Comparison of ENCODE assay signal across 8 cellular contexts in genomic region chr2:36967236-36967876, GRCh38. TPM values are rescaled to one million over a fixed set of nuclear protein-coding genes. Genes with fewer than 3 reads are reported as not detected.
DNase-seq lines count a peak whose midpoint lies in the region; ATAC-seq and TF ChIP-seq lines count a peak whose summit lies in the region.

No MANE protein-coding gene starts in this region.

- H4K20me1 ChIP-seq in DND-41 (ENCODE audit: insufficient read depth, low read length) (no peaks in the 10 kb centered on the region), MM.1S (ENCODE audit: insufficient read depth, low read length) (no peaks in the 10 kb centered on the region)

- H2AFZ ChIP-seq in DND-41 (ENCODE audit: low read depth, low read length) (peak overlapping the region; percentile 100), MM.1S (ENCODE audit: low read length) (peak overlapping the region; percentile 99)

- H3K4me1 ChIP-seq in DND-41 (ENCODE audit: insufficient read depth, low read length), result peaks cover 32% of the 10 kb centered on the region
- H3K4me1 ChIP-seq in MM.1S (ENCODE audit: low read length), result peaks cover 17% of the 10 kb centered on the region
- peaks cover 15 to 27% of the 10 kb centered on the region in 2 donors for H3K4me1 ChIP-seq in mucosa of rectum (ENCODE audit: control insufficient read depth in 2 of 2, insufficient read depth in 2 of 2, low read length in 2 of 2)

- peak overlapping the region; percentile 81 for H3K27ac ChIP-seq in DND-41 (ENCODE audit: low read length)
- H3K27ac ChIP-seq in MM.1S (ENCODE audit: low read length), result peak overlapping the region; percentile 79
- peak overlapping the region; percentile 97 to 98 for H3K27ac ChIP-seq in mucosa of rectum (ENCODE audit: low read depth in 2 of 2, low read length in 2 of 2)

- H3K79me2 ChIP-seq in DND-41 (ENCODE audit: insufficient read depth, low read length) (peaks cover 37% of the 10 kb centered on the region), MM.1S (ENCODE audit: low read length) (peaks cover 36% of the 10 kb centered on the region)

- H3K9me3 ChIP-seq in DND-41 (ENCODE audit: insufficient read depth, low read length, severe bottlenecking) (no peaks in the 10 kb centered on the region), MM.1S (replicated peaks; ENCODE audit: insufficient read depth, low read length) (no peaks in the 10 kb centered on the region), mucosa of rectum (ENCODE audit: control insufficient read depth in 2 of 2, low read length in 2 of 2) (no peaks in the 10 kb centered on the region)

- TF ChIP-seq CTCF in DND-41 (IDR thresholded peaks at IDR 0.05; ENCODE audit: borderline replicate concordance, extremely low read depth, low read length, poor library complexity, severe bottlenecking) (no peak), MM.1S (IDR thresholded peaks at IDR 0.05; ENCODE audit: low read length) (no peak), chondrocyte (IDR thresholded peaks at IDR 0.05) (no peak)

- H3K4me2 ChIP-seq in DND-41 (ENCODE audit: insufficient read depth, low read length), result peak overlapping the region; percentile 93
- peak overlapping the region; percentile 96 for H3K4me2 ChIP-seq in MM.1S (ENCODE audit: low read depth, low read length)

- H3K9me3 Mint-ChIP-seq in chondrocyte (ENCODE audit: low read depth), result no peaks in the 10 kb centered on the region

- H3K4me1 Mint-ChIP-seq in chondrocyte (ENCODE audit: low read depth), result peaks cover 34% of the 10 kb centered on the region

- H3K27me3 ChIP-seq in DND-41 (ENCODE audit: insufficient read depth, low read length, poor library complexity) (no peaks in the 10 kb centered on the region), MM.1S (replicated peaks; ENCODE audit: insufficient read depth, low read length) (no peaks in the 10 kb centered on the region), mucosa of rectum (ENCODE audit: control insufficient read depth in 2 of 2, insufficient read depth in 2 of 2, low read length in 2 of 2) (no peaks in the 10 kb centered on the region)

- no peak for ATAC-seq in DND-41 (ENCODE audit: insufficient read depth, low read depth)
- no peak for ATAC-seq in GM18519 (IDR thresholded peaks at IDR 0.05; ENCODE audit: low FRiP score, unreplicated experiment)
- ATAC-seq in HG03439 (IDR thresholded peaks at IDR 0.05; ENCODE audit: unreplicated experiment), result no peak

- H3K36me3 Mint-ChIP-seq in chondrocyte (ENCODE audit: low read depth), result no peaks in the 10 kb centered on the region

- H3K9ac ChIP-seq in DND-41 (ENCODE audit: low read depth, low read length) (peak overlapping the region; percentile 74), MM.1S (ENCODE audit: low read length) (peak overlapping the region; percentile 75), mucosa of rectum (ENCODE audit: low read depth in 1 of 2, low read length in 2 of 2) (peak overlapping the region; percentile 95 to 97)

- peak overlapping the region; percentile 95 for H3K4me3 Mint-ChIP-seq in chondrocyte (ENCODE audit: unreplicated experiment)

- H3K9me2 ChIP-seq in MM.1S (replicated peaks; ENCODE audit: insufficient read depth, low read length), result no peaks in the 10 kb centered on the region

- DNase-seq in DND-41, result no peak
- DNase-seq in MM.1S, result no peak
- no peak for DNase-seq in chondrocyte (ENCODE audit: low spot score)
- no peak for DNase-seq in NCI-H2171 treated with DMSO at 0.1 percent for 48 hours (lab: John Stamatoyannopoulos, UW)
- no peak for DNase-seq in NCI-H2029 (lab: John Stamatoyannopoulos, UW)

- H3K36me3 ChIP-seq in DND-41 (ENCODE audit: insufficient read depth, low read length), result no peaks in the 10 kb centered on the region
- H3K36me3 ChIP-seq in MM.1S (replicated peaks; ENCODE audit: insufficient read depth, low read length), result no peaks in the 10 kb centered on the region
- H3K36me3 ChIP-seq in mucosa of rectum (ENCODE audit: control insufficient read depth in 2 of 2, insufficient read depth in 2 of 2, low read length in 2 of 2), result no peaks in the 10 kb centered on the region

- peak overlapping the region; percentile 96 for H3K27ac Mint-ChIP-seq in chondrocyte (ENCODE audit: unreplicated experiment)

- H3F3A ChIP-seq in MM.1S (ENCODE audit: insufficient read depth, low read length), result peaks cover 21% of the 10 kb centered on the region

- H3K27me3 Mint-ChIP-seq in chondrocyte (ENCODE audit: low read depth), result no peaks in the 10 kb centered on the region

- H3K4me3 ChIP-seq in DND-41 (ENCODE audit: low read depth in 1 of 2, low read length in 2 of 2), result peak overlapping the region; percentile 72 to 99
- H3K4me3 ChIP-seq in MM.1S (ENCODE audit: low read length), result peak overlapping the region; percentile 90
- H3K4me3 ChIP-seq in mucosa of rectum (ENCODE audit: low read length in 2 of 2), result peak overlapping the region; percentile 91 to 95

RNA-seq across cellular contexts. Expression of gene STRN, which starts 1.0 kb away (rescaled TPM):
- 22.7 to 27.5 TPM (median 25.3 TPM) in 3 replicates for total RNA-seq in chondrocyte
